In genomic region chr7:74253975-74254857, GRCh38 we compare ENCODE assay signal across 8 cellular contexts. TPM values are rescaled to one million over a fixed set of nuclear protein-coding genes. Genes with fewer than 3 reads are reported as not detected.
DNase-seq lines count a peak whose midpoint lies in the region; ATAC-seq and TF ChIP-seq lines count a peak whose summit lies in the region.

Gene RFC2, minus strand, starts transcription at chr7:74254399. Its CDS starts 16 bp downstream, at chr7:74254383.

- H3K4me3 ChIP-seq in adipocyte (ENCODE audit: low read length), result peak within 1 kb of the TSS; percentile 98

- H3K27ac Mint-ChIP-seq in type B pancreatic cell, result peak within 1 kb of the TSS; percentile 91

- DNase-seq in NCI-H1417 (lab: John Stamatoyannopoulos, UW) (peak; percentile 97 to 99 (median 98)), SW480 (ENCODE audit: low spot score) (peak; percentile 98), adipocyte (ENCODE audit: low read depth) (peak; percentile 98), cardiac septum (ENCODE audit: low spot score) (peak; percentile 99), pons (ENCODE audit: low spot score) (peak; percentile 94), type B pancreatic cell (ENCODE audit: extremely low spot score, unreplicated experiment) (peak; percentile 98)

- peak within 1 kb of the TSS; percentile 96 for H3K9ac ChIP-seq in adipocyte (ENCODE audit: low read length)

- no peaks in the 10 kb centered on the region for H3K9me3 ChIP-seq in adipocyte (ENCODE audit: control insufficient read depth, low read length)

- peaks cover 12% of the 10 kb centered on the region for H3K36me3 Mint-ChIP-seq in type B pancreatic cell

- H3K4me3 Mint-ChIP-seq in type B pancreatic cell, result peak within 1 kb of the TSS; percentile 97

- H3K36me3 ChIP-seq in adipocyte (ENCODE audit: control insufficient read depth, insufficient read depth, low read length, severe bottlenecking), result peaks cover 12% of the 10 kb centered on the region

- no peaks in the 10 kb centered on the region for H3K27me3 ChIP-seq in adipocyte (replicated peaks; ENCODE audit: control insufficient read depth, insufficient read depth, low read length)

- 0 out of 3 replicates have a peak, but pooled peaks have one; percentile 6 for TF ChIP-seq CTCF in GM12872 (IDR thresholded peaks at IDR 0.05; ENCODE audit: insufficient read depth, low read depth, low read length)
- peak; percentile 65 for TF ChIP-seq CTCF in type B pancreatic cell (conservative IDR thresholded peaks at IDR 0.05)

- H3K4me1 Mint-ChIP-seq in type B pancreatic cell (ENCODE audit: unreplicated experiment), result peaks cover 10% of the 10 kb centered on the region

- intact Hi-C loops in cardiac septum (cut with DNase I), result loop anchor here (5.0 kb wide), 1 partner anchor 33 kb away; the partner anchor contains the start of gene CLIP2

- H3K9me3 Mint-ChIP-seq in type B pancreatic cell, result no peaks in the 10 kb centered on the region

- no peaks in the 10 kb centered on the region for H3K27me3 Mint-ChIP-seq in type B pancreatic cell

- ATAC-seq in HG02678 (IDR thresholded peaks at IDR 0.05; ENCODE audit: unreplicated experiment), result peak; percentile 93

- peaks cover 29% of the 10 kb centered on the region for H3K4me1 ChIP-seq in adipocyte (ENCODE audit: control insufficient read depth, insufficient read depth, low read length)

RNA-seq across cellular contexts. Expression of gene RFC2, which starts in this region (rescaled TPM):
- total RNA-seq in cardiac septum, result 8.3 TPM
- 26.5 and 40.9 TPM in 2 replicates for total RNA-seq in type B pancreatic cell (ENCODE audit: low replicate concordance)

Comparison
In these comparisons a context has a peak if more than half of its experiments do, and no peak if none do; other contexts are left out.
1. Peak in every context shown above with its lines: DNase-seq, ATAC-seq and H3K4me3 ChIP-seq.